Comparison of ENCODE assay signal across 14 cellular contexts in the genomic region with DNA sequence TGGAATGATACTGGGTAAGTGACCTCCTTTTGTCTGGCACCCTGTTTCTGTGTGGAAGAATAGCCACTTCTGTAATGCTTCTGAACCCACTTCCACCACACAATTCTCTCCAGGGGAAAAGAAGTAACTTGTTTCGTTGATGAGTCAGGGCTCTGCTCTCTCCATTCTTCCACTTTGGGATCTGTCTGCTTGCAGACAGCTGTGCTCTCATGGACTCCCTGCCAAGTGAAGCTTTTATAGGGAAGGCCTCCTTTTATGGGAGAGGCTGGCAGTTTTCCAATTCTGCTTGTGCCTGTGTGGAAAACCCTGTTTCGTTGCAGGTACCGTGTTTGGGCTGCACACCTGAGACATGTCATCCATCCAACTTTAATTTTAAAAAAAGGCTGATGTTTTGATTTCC.
DNase-seq lines count a peak whose midpoint lies in the region; ATAC-seq, FAIRE-seq and TF ChIP-seq lines count a peak whose summit lies in the region.
"Had no signal": no experiment of that assay in that cellular context is flagged by ENCODE, and none has a peak within 500 bp of the region (broad histone marks: within the 10 kb centered on the region; RNA-seq: fewer than 3 reads in every experiment).

No MANE protein-coding gene starts in this region.

- no peaks in the 10 kb centered on the region for H3K4me1 ChIP-seq in A673 (ENCODE audit: insufficient read depth, low read length, poor library complexity, severe bottlenecking)

- H3K27me3 ChIP-seq in A673 (replicated peaks; ENCODE audit: insufficient read depth, low read depth, low read length, poor library complexity), result no peaks in the 10 kb centered on the region
- H3K27me3 ChIP-seq in CD4-positive, alpha-beta T cell (ENCODE audit: control insufficient read depth, insufficient read depth, low read length), result no peaks in the 10 kb centered on the region
- H3K27me3 ChIP-seq: BLaER1 treated with 17β-estradiol and CSF1 and Interleukin-3, amounts not matched to agents 10 nM and 100 nM had no signal

- H3K4me3 Mint-ChIP-seq in CD4-positive, alpha-beta T cell, result no peak overlapping the region
- H3K4me3 Mint-ChIP-seq: activated T-cell treated with anti-CD3 and anti-CD28 coated beads, Interleukin-2, amount 50 U/mL, for 24 hours had no signal

- H3K36me3 Mint-ChIP-seq in CD4-positive, alpha-beta T cell (ENCODE audit: low read depth), result no peaks in the 10 kb centered on the region

- H3K4me3 ChIP-seq in A673 (ENCODE audit: low read depth, low read length, poor library complexity, severe bottlenecking), result no peak overlapping the region
- H3K4me3 ChIP-seq: BLaER1 treated with 17β-estradiol and CSF1 and Interleukin-3, amounts not matched to agents 10 nM and 100 nM; K562 had no signal

- no peaks in the 10 kb centered on the region for H3K4me1 Mint-ChIP-seq in CD4-positive, alpha-beta T cell (ENCODE audit: low read depth)

- CTCF ChIA-PET in A673 (lab: Charles Lee), result no interaction called here
- CTCF ChIA-PET in HEK293T (lab: Yijun Ruan, JAX), result no interaction called here
- CTCF ChIA-PET in CD4-positive, alpha-beta T cell (lab: Charles Lee), result no interaction called here

- no TSS peak for BruUV-seq in A673 (replicated peaks; lab: Mats Ljungman, UMichigan)

- TF ChIP-seq CTCF in A673 (conservative IDR thresholded peaks at IDR 0.05; ENCODE audit: low read depth, low read length), result no peak
- no peak for TF ChIP-seq CTCF in CD4-positive, alpha-beta T cell (IDR thresholded peaks at IDR 0.05)

- intact Hi-C loops in A673 (cut with micrococcal nuclease; ENCODE audit: unreplicated experiment), result no loop called here
- intact Hi-C loops in CD4-positive, alpha-beta T cell (cut with DNase I, micrococcal nuclease), result no loop called here

- no peaks in the 10 kb centered on the region for H3K36me3 ChIP-seq in A673 (ENCODE audit: insufficient read depth, low read length, poor library complexity, severe bottlenecking)
- H3K36me3 ChIP-seq: BLaER1 treated with 17β-estradiol and CSF1 and Interleukin-3, amounts not matched to agents 10 nM and 100 nM had no signal

- peak; percentile 66 for DNase-seq in A673 (ENCODE audit: low spot score)
- DNase-seq in HEK293T (ENCODE audit: extremely low spot score), result peak; percentile 46
- peak; percentile 41 for DNase-seq in NCI-H748 treated with DMSO at 0.1 percent for 48 hours (lab: John Stamatoyannopoulos, UW)
- peak; percentile 58 for DNase-seq in fibroblast of gingiva (ENCODE audit: low read depth)
- no peak for DNase-seq in GM12892 (ENCODE audit: insufficient read length)
- no peak for DNase-seq in CD4-positive, alpha-beta T cell
- no peak for DNase-seq in activated CD8-positive, alpha-beta memory T cell treated with anti-CD3 and anti-CD28 coated beads, Interleukin-2, amount 50 U/mL, for 48 hours
- DNase-seq: activated T-cell treated with anti-CD3 and anti-CD28 coated beads, Interleukin-2, amount 50 U/mL, for 24 hours; erythroblast; stimulated activated CD4-positive, alpha-beta T cell treated with anti-CD3 and anti-CD28 coated beads, Interleukin-4, amount 100 ng/mL, for 24 hours had no signal

- H3K9me3 Mint-ChIP-seq in CD4-positive, alpha-beta T cell, result no peaks in the 10 kb centered on the region
- H3K9me3 Mint-ChIP-seq: activated T-cell treated with anti-CD3 and anti-CD28 coated beads, Interleukin-2, amount 50 U/mL, for 24 hours had no signal

- peaks cover 4% of the 10 kb centered on the region for H3K27me3 Mint-ChIP-seq in CD4-positive, alpha-beta T cell

- no peak for ATAC-seq in GM21526 (IDR thresholded peaks at IDR 0.05; ENCODE audit: low FRiP score, unreplicated experiment)
- ATAC-seq in CD4-positive, alpha-beta T cell (ENCODE audit: poor library complexity), result no peak
- ATAC-seq: K562 had no signal

- POLR2A ChIA-PET in A673 (lab: Charles Lee; ENCODE audit: low non-redundant PET), result no interaction called here
- POLR2A ChIA-PET in HEK293T (lab: Yijun Ruan, JAX), result no interaction called here
- POLR2A ChIA-PET in CD4-positive, alpha-beta T cell (lab: Charles Lee), result no interaction called here

- no peak for FAIRE-seq in GM12892 (lab: Jason Lieb, UNC)
- FAIRE-seq: GM18507, K562 had no signal

- H3K27ac ChIP-seq in A673 (ENCODE audit: low read depth, low read length, poor library complexity, severe bottlenecking), result no peak overlapping the region
- H3K27ac ChIP-seq in CD4-positive, alpha-beta T cell (ENCODE audit: low read depth, low read length), result no peak overlapping the region
- H3K27ac ChIP-seq: BLaER1 treated with 17β-estradiol and CSF1 and Interleukin-3, amounts not matched to agents 10 nM and 100 nM had no signal

- no peak overlapping the region for H3K27ac Mint-ChIP-seq in CD4-positive, alpha-beta T cell
- H3K27ac Mint-ChIP-seq: activated T-cell treated with anti-CD3 and anti-CD28 coated beads, Interleukin-2, amount 50 U/mL, for 24 hours had no signal

- H3K9me3 ChIP-seq in A673 (ENCODE audit: low read depth, low read length, poor library complexity, severe bottlenecking), result no peaks in the 10 kb centered on the region
- H3K9me3 ChIP-seq in CD4-positive, alpha-beta T cell (ENCODE audit: control insufficient read depth, low read length), result no peaks in the 10 kb centered on the region
- H3K9me3 ChIP-seq: BLaER1 treated with 17β-estradiol and CSF1 and Interleukin-3, amounts not matched to agents 10 nM and 100 nM had no signal

- TF ChIP-seq POLR2A in GM12892 (IDR thresholded peaks at IDR 0.05; ENCODE audit: low read depth, low read length), result no peak

TF ChIP-seq in HEK293T, 16 proteins besides CTCF, POLR2A, EP300 and RAD21:
- no peak for TF ChIP-seq ZNF384 (IDR thresholded peaks at IDR 0.05)
- TF ChIP-seq NFRKB (IDR thresholded peaks at IDR 0.05), result no peak
- no peak for TF ChIP-seq BHLHE40 (IDR thresholded peaks at IDR 0.05; ENCODE audit: borderline replicate concordance)
- TF ChIP-seq HDGF (IDR thresholded peaks at IDR 0.05; ENCODE audit: borderline replicate concordance), result no peak
- TF ChIP-seq L3MBTL2 (conservative IDR thresholded peaks at IDR 0.05), result no peak
- TF ChIP-seq SUZ12 (IDR thresholded peaks at IDR 0.05), result no peak
- no peak for TF ChIP-seq FOXA1 (IDR thresholded peaks at IDR 0.05)
- no peak for TF ChIP-seq FOXK2 (IDR thresholded peaks at IDR 0.05)
- no peak for TF ChIP-seq SP1 (IDR thresholded peaks at IDR 0.05)
- TF ChIP-seq CTBP1 (IDR thresholded peaks at IDR 0.05; ENCODE audit: borderline replicate concordance), result no peak
- TF ChIP-seq TARDBP (IDR thresholded peaks at IDR 0.05), result no peak
- TF ChIP-seq LEF1 (IDR thresholded peaks at IDR 0.05; ENCODE audit: borderline replicate concordance), result no peak
- TF ChIP-seq, protein P1, sequence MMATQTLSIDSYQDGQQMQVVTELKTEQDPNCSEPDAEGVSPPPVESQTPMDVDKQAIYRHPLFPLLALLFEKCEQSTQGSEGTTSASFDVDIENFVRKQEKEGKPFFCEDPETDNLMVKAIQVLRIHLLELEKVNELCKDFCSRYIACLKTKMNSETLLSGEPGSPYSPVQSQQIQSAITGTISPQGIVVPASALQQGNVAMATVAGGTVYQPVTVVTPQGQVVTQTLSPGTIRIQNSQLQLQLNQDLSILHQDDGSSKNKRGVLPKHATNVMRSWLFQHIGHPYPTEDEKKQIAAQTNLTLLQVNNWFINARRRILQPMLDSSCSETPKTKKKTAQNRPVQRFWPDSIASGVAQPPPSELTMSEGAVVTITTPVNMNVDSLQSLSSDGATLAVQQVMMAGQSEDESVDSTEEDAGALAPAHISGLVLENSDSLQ (IDR thresholded peaks at IDR 0.05), result no peak
- TF ChIP-seq ELF4 (IDR thresholded peaks at IDR 0.05), result no peak
- no peak for TF ChIP-seq FOXM1 (IDR thresholded peaks at IDR 0.05; ENCODE audit: borderline replicate concordance)
- TF ChIP-seq ARNT (IDR thresholded peaks at IDR 0.05), result no peak

Comparison
In these comparisons a context has a peak if more than half of its experiments do, and no peak if none do; other contexts are left out.
1. DNase-seq: peak in A673 (single experiment), HEK293T (single experiment), NCI-H748 treated with DMSO at 0.1 percent for 48 hours (single experiment) and fibroblast of gingiva (single experiment); none in GM12892 (single experiment), CD4-positive, alpha-beta T cell (0 of 10) and activated CD8-positive, alpha-beta memory T cell treated with anti-CD3 and anti-CD28 coated beads, Interleukin-2, amount 50 U/mL, for 48 hours (single experiment).